Comparison of ENCODE assay signal across 18 cellular contexts in genomic region chr10:132500781-132501415, GRCh38. TPM values are rescaled to one million over a fixed set of nuclear protein-coding genes. Genes with fewer than 3 reads are reported as not detected.
DNase-seq lines count a peak whose midpoint lies in the region; FAIRE-seq and TF ChIP-seq lines count a peak whose summit lies in the region.
"Had no signal": no experiment of that assay in that cellular context is flagged by ENCODE, and none has a peak within 500 bp of the region (broad histone marks: within the 10 kb centered on the region; RNA-seq: fewer than 3 reads in every experiment).

No MANE protein-coding gene starts in this region.

- no peak overlapping the region for H3K27ac ChIP-seq in BLaER1 treated with 17β-estradiol and CSF1 and Interleukin-3, amounts not matched to agents 10 nM and 100 nM
- no peak overlapping the region for H3K27ac ChIP-seq in spleen
- H3K27ac ChIP-seq: A549 had no signal

- peak overlapping the region in 10 of 11 experiments; percentile 11 to 62 (median 36); a peak in 17 of 22 replicates for H3K4me2 ChIP-seq in BLaER1 treated with 17β-estradiol and CSF1 and Interleukin-3, amounts not matched to agents 10 nM and 100 nM
- H3K4me2 ChIP-seq: A549 had no signal

- TF ChIP-seq CTCF in spleen (IDR thresholded peaks at IDR 0.05 in 8 of 11, conservative IDR thresholded peaks at IDR 0.05 in 3 of 11) = no peak

- H4K20me1 ChIP-seq in BLaER1 treated with 17β-estradiol and CSF1 and Interleukin-3, amounts not matched to agents 10 nM and 100 nM = peaks cover 0 to 16% (median 0%) of the 10 kb centered on the region in 11 experiments; a peak in 3 of 22 replicates

- no peaks in the 10 kb centered on the region for H3K9me3 ChIP-seq in BLaER1 treated with 17β-estradiol and CSF1 and Interleukin-3, amounts not matched to agents 10 nM and 100 nM (replicated peaks in 1 of 11)
- H3K9me3 ChIP-seq in spleen = no peaks in the 10 kb centered on the region
- H3K9me3 ChIP-seq: A549, HAP-1 had no signal

- TF ChIP-seq POLR2A in spleen (IDR thresholded peaks at IDR 0.05) = no peak

- H3K27me3 ChIP-seq in BLaER1 treated with 17β-estradiol and CSF1 and Interleukin-3, amounts not matched to agents 10 nM and 100 nM = peaks cover 21 to 77% (median 46%) of the 10 kb centered on the region in 11 experiments
- peaks cover 0 to 23% (median 0%) of the 10 kb centered on the region in 7 donors for H3K27me3 ChIP-seq in spleen (replicated peaks in 1 of 7)

- no peaks in the 10 kb centered on the region for H3K36me3 ChIP-seq in BLaER1 treated with 17β-estradiol and CSF1 and Interleukin-3, amounts not matched to agents 10 nM and 100 nM
- no peaks in the 10 kb centered on the region for H3K36me3 ChIP-seq in spleen
- H3K36me3 ChIP-seq: HAP-1 had no signal

- H3K4me1 ChIP-seq in BLaER1 treated with 17β-estradiol and CSF1 and Interleukin-3, amounts not matched to agents 10 nM and 100 nM = peaks cover 14 to 72% (median 50%) of the 10 kb centered on the region in 10 experiments
- H3K4me1 ChIP-seq in spleen = peaks cover 0 to 6% (median 0%) of the 10 kb centered on the region in 6 donors
- H3K4me1 ChIP-seq: HAP-1 had no signal

- peak; percentile 38 for DNase-seq in RCC 7860 (ENCODE audit: low spot score)
- DNase-seq in kidney tubule cell (ENCODE audit: low spot score) = peak; percentile 54
- DNase-seq in spleen = peak; percentile 29
- no peak for DNase-seq in NCI-H510A (lab: John Stamatoyannopoulos, UW)
- no peak for DNase-seq in UCSD-AML1 (lab: John Stamatoyannopoulos, UW; ENCODE audit: unreplicated experiment)
- DNase-seq in SHP77 treated with DMSO at 0.1 percent for 48 hours (lab: John Stamatoyannopoulos, UW) = no peak
- DNase-seq: CD4-positive, CD25-positive, alpha-beta regulatory T cell; DMS79; EL had no signal

- WGBS in spleen, 5 donors = 79 to 92% (median 89%) methylated on average over 14 of the region's 14 CpGs

- intact Hi-C loops in spleen (cut with DNase I; ENCODE audit: low total_unique reads) = no loop called here

- H3K4me3 ChIP-seq in BLaER1 treated with 17β-estradiol and CSF1 and Interleukin-3, amounts not matched to agents 10 nM and 100 nM = no peak overlapping the region
- H3K4me3 ChIP-seq in spleen = no peak overlapping the region
- H3K4me3 ChIP-seq: A549, HAP-1 had no signal

- no peak overlapping the region for H3K9ac ChIP-seq in BLaER1 treated with 17β-estradiol and CSF1 and Interleukin-3, amounts not matched to agents 10 nM and 100 nM

- FAIRE-seq in RCC 7860 (lab: Jason Lieb, UNC) = peak; percentile 35
- FAIRE-seq: A549, G401.6, GM12892, GM19239, H1, HepG2, HTR-8/SVneo had no signal

RNA-seq across cellular contexts. Expression of gene INPP5A, which starts 36.7 kb away (rescaled TPM):
- total RNA-seq in spleen = 10 to 100 TPM; 24.7 to 41.3 (median 33.7) TPM
- 10 to 100 TPM; 11.1 to 16.5 (median 11.7) TPM for polyA plus RNA-seq in spleen

Comparison
In these comparisons a context has a peak if more than half of its experiments do, and no peak if none do; other contexts are left out.
1. DNase-seq: peak in RCC 7860 (single experiment), kidney tubule cell (single experiment) and spleen (single experiment); none in NCI-H510A (single experiment), UCSD-AML1 (single experiment) and SHP77 treated with DMSO at 0.1 percent for 48 hours (single experiment).